In the genomic region with DNA sequence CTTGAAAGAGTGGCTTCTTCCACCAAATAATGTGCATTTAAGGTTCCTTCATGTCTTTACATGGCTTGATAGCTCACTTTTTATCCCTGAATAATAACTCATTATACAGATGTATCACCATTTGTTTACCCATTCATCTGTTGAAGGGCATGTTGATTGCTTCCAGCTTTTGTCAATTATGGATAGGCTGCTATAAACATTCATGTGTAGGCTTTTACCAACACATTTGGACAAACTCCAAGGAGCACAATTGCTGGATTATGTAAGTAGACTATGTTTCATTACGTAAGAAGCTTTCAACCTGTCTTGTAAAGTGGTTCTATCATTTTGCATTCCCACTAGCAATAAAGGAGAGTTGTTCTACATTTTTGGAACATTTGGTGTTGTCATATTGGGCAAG, we compare ENCODE assay signal across 16 cellular contexts.
"Had no signal": no experiment of that assay in that cellular context is flagged by ENCODE, and none has a peak within 500 bp of the region (broad histone marks: within the 10 kb centered on the region; RNA-seq: fewer than 3 reads in every experiment).

No MANE protein-coding gene starts in this region.

- H3K4me3 ChIP-seq: heart left ventricle, right atrium auricular region had no signal

- DNase-seq: activated CD4-positive, alpha-beta T cell treated with anti-CD3 and anti-CD28 coated beads for 4 hours; activated CD8-positive, alpha-beta memory T cell treated with anti-CD3 and anti-CD28 coated beads, Interleukin-2, amount 50 U/mL, for 4 hours; activated CD8-positive, alpha-beta T cell treated with anti-CD3 and anti-CD28 coated beads, Interleukin-2, amount 10 ng/mL, durations not matched to agents 7 days and 5 days; activated naive CD8-positive, alpha-beta T cell treated with anti-CD3 and anti-CD28 coated beads, Interleukin-2, amount 50 U/mL, for 24 hours; aorta; cortex of kidney; effector CD8-positive, alpha-beta T cell; heart left ventricle; immature natural killer cell; posterior cingulate gyrus; stimulated activated CD4-positive, alpha-beta T cell treated with anti-CD3 and anti-CD28 coated beads, Interleukin-15, amount 100 ng/mL, for 24 hours; stimulated activated CD4-positive, alpha-beta T cell treated with anti-CD3 and anti-CD28 coated beads, Interleukin-4, amount 100 ng/mL, for 1 hour; stimulated activated naive CD4-positive, alpha-beta T cell treated with Interleukin-2 at 50 U/mL for 16 hours; T-helper 2 cell; trophoblast cell had no signal
